Comparison of ENCODE assay signal across 16 cellular contexts in genomic region chr1:229237320-229237719, GRCh38. TPM values are rescaled to one million over a fixed set of nuclear protein-coding genes. Genes with fewer than 3 reads are reported as not detected.
DNase-seq lines count a peak whose midpoint lies in the region; ATAC-seq lines count a peak whose summit lies in the region.
"Had no signal": no experiment of that assay in that cellular context is flagged by ENCODE, and none has a peak within 500 bp of the region (broad histone marks: within the 10 kb centered on the region; RNA-seq: fewer than 3 reads in every experiment).

No MANE protein-coding gene starts in this region.

- intact Hi-C loops in left colon (cut with DNase I, micrococcal nuclease), result loop anchor here in 1 of 2 donors (10.0 kb wide), 1 partner anchor 563 kb away; no protein-coding TSS in a partner anchor

- ATAC-seq in left colon (peak; percentile 75), HG03097 (IDR thresholded peaks at IDR 0.05; ENCODE audit: low FRiP score, unreplicated experiment) (no peak)
- ATAC-seq: pancreas; stimulated activated memory B cell treated with anti-CD40 and anti-IgM and Interleukin-4, amounts not matched to agents 10 μg/mL and 1 μg/mL and 100 μg/mL, for 72 hours had no signal

- DNase-seq in DMS153 (lab: John Stamatoyannopoulos, UW) (peak; percentile 75), HT-29 (ENCODE audit: low spot score) (peak; percentile 37), NCI-H510A treated with DMSO at 0.1 percent for 48 hours (lab: John Stamatoyannopoulos, UW) (peak; percentile 75), left colon (no peak), GDM1 (lab: John Stamatoyannopoulos, UW) (no peak)
- no peak for DNase-seq in central memory CD4-positive, alpha-beta T cell
- DNase-seq: activated CD4-positive, alpha-beta T cell treated with anti-CD3 and anti-CD28 coated beads for 4 hours; activated gamma-delta T cell treated with Interleukin-2 at 50 U/mL for 16 hours; activated T-cell treated with anti-CD3 and anti-CD28 coated beads, Interleukin-2, amount 50 U/mL, for 24 hours; HFFc6; KG1; NCI-H187; pancreas; T-helper 1 cell had no signal

RNA-seq across cellular contexts. Expression of gene RAB4A, which starts 33.6 kb away (rescaled TPM):
- 47.3 and 53.4 TPM in 2 replicates for total RNA-seq in HT-29 (2014; rRNA removed; shearing (Covaris generic))
- 10 to 100 TPM; 91.1 to 95.7 TPM for total RNA-seq in left colon

Comparison
In these comparisons a context has a peak if more than half of its experiments do, and no peak if none do; other contexts are left out.
1. DNase-seq: peak in DMS153 (single experiment), HT-29 (single experiment) and NCI-H510A treated with DMSO at 0.1 percent for 48 hours (single experiment); none in left colon (0 of 2), GDM1 (single experiment) and central memory CD4-positive, alpha-beta T cell (single experiment).